In the genomic region with DNA sequence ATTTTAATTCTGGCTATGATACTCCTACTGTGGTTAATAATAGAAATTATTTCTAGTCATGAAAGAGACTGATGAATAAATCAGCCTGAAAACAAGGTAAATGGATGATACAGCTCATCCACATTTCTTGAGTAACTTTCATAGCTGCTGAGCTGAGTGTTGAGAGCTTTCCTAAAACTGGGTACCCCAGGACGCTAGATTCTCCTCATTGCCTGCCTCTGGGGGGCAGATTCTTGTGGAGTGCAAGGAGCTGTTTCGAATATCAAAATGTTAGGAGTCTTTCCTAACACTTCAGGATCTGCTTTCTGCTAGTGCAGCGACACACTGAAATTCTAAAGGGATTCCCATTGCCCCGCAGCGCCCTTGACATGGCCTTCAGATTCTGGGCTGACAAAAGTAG, we compare ENCODE assay signal across 11 cellular contexts. TPM values are rescaled to one million over a fixed set of nuclear protein-coding genes. Genes with fewer than 3 reads are reported as not detected.
DNase-seq lines count a peak whose midpoint lies in the region; ATAC-seq and TF ChIP-seq lines count a peak whose summit lies in the region.
"Had no signal": no experiment of that assay in that cellular context is flagged by ENCODE, and none has a peak within 500 bp of the region (broad histone marks: within the 10 kb centered on the region; RNA-seq: fewer than 3 reads in every experiment).

No MANE protein-coding gene starts in this region.

- H3K4me1 ChIP-seq in tibial artery, result peaks cover 0 to 30% (median 0%) of the 10 kb centered on the region in 4 donors

- DNase-seq in ACHN (peak; percentile 8), RKO (ENCODE audit: low spot score) (peak; percentile 40), fibroblast of the aortic adventitia (ENCODE audit: low read depth) (peak; percentile 21), tibial artery (no peak), HCEC 1CT (no peak), cerebellar nuclear complex (lab: John Stamatoyannopoulos, UW) (no peak)
- DNase-seq: heart right ventricle, NCI-H2029 treated with DMSO at 0.1 percent for 48 hours had no signal

- in situ Hi-C loops in ACHN (cut with HindIII; ENCODE audit: low pct_ligation_motif_present, low pct_unique_long_range_greater_than_20kb, low sequenced_read_pairs), result no loop called here

- H3K4me3 ChIP-seq in GM12875 (ENCODE audit: low read depth, low read length), result peak overlapping the region; percentile 10
- no peak overlapping the region for H3K4me3 ChIP-seq in fibroblast of the aortic adventitia (ENCODE audit: low read depth, low read length)
- no peak overlapping the region for H3K4me3 ChIP-seq in tibial artery
- H3K4me3 ChIP-seq: tibial nerve had no signal

- no peaks in the 10 kb centered on the region for H3K27me3 ChIP-seq in tibial artery
- H3K27me3 ChIP-seq: heart right ventricle, tibial nerve had no signal

- H3K36me3 ChIP-seq in tibial artery, result no peaks in the 10 kb centered on the region
- H3K36me3 ChIP-seq: heart right ventricle, tibial nerve had no signal

- H3K9me3 ChIP-seq in tibial artery, result no peaks in the 10 kb centered on the region
- H3K9me3 ChIP-seq: heart right ventricle, tibial nerve had no signal

- ATAC-seq in GM21447 (IDR thresholded peaks at IDR 0.05; ENCODE audit: unreplicated experiment), result no peak
- ATAC-seq: heart right ventricle had no signal

- TF ChIP-seq CTCF in GM12875 (IDR thresholded peaks at IDR 0.05; ENCODE audit: borderline replicate concordance, insufficient read depth, low read depth, low read length) (no peak), fibroblast of the aortic adventitia (IDR thresholded peaks at IDR 0.05; ENCODE audit: insufficient read depth, low read length) (peak; percentile 31), tibial artery (IDR thresholded peaks at IDR 0.05) (no peak)

- no peak overlapping the region for H3K27ac ChIP-seq in tibial artery
- H3K27ac ChIP-seq: heart right ventricle, tibial nerve had no signal

- intact Hi-C loops in tibial artery (cut with DNase I; ENCODE audit: low total_unique reads), result loop anchor here (10.0 kb wide), 1 partner anchor 298 kb away; no protein-coding TSS in a partner anchor

RNA-seq across cellular contexts. Expression of a gene that starts 2.1 kb away (rescaled TPM):
- 2.4 and 15.5 TPM in 2 replicates for total RNA-seq in fibroblast of the aortic adventitia (ENCODE audit: low replicate concordance)

Comparison
In these comparisons a context has a peak if more than half of its experiments do, and no peak if none do; other contexts are left out.
1. DNase-seq: peak in ACHN (single experiment), RKO (single experiment) and fibroblast of the aortic adventitia (single experiment); none in tibial artery (0 of 2), HCEC 1CT (single experiment) and cerebellar nuclear complex (0 of 2).